11 cellular contexts compared by ENCODE assay signal in genomic region chrX:100368167-100368566, GRCh38. TPM values are rescaled to one million over a fixed set of nuclear protein-coding genes. Genes with fewer than 3 reads are reported as not detected.
DNase-seq lines count a peak whose midpoint lies in the region; ATAC-seq and TF ChIP-seq lines count a peak whose summit lies in the region.
"Had no signal": no experiment of that assay in that cellular context is flagged by ENCODE, and none has a peak within 500 bp of the region (broad histone marks: within the 10 kb centered on the region; RNA-seq: fewer than 3 reads in every experiment).

No MANE protein-coding gene starts in this region.

- no peaks in the 10 kb centered on the region for H3K36me3 ChIP-seq in heart left ventricle

- no peaks in the 10 kb centered on the region for H3K9me3 Mint-ChIP-seq in type B pancreatic cell
- H3K9me3 Mint-ChIP-seq in CD14-positive monocyte: no peaks in the 10 kb centered on the region
- H3K9me3 Mint-ChIP-seq: activated naive CD4-positive, alpha-beta T cell treated with anti-CD3 and anti-CD28 coated beads, Interleukin-2, amount 50 U/mL, for 24 hours; naive B cell; stimulated activated memory B cell treated with anti-CD40 and anti-IgM and Interleukin-4, amounts not matched to agents 10 μg/mL and 1 μg/mL and 100 μg/mL, for 72 hours had no signal

- H3K27me3 Mint-ChIP-seq in type B pancreatic cell: no peaks in the 10 kb centered on the region
- peaks cover 0 to 7% (median 3%) of the 10 kb centered on the region in 3 donors for H3K27me3 Mint-ChIP-seq in CD14-positive monocyte (ENCODE audit: low read depth in 3 of 3)
- H3K27me3 Mint-ChIP-seq: stimulated activated memory B cell treated with anti-CD40 and anti-IgM and Interleukin-4, amounts not matched to agents 10 μg/mL and 1 μg/mL and 100 μg/mL, for 72 hours had no signal

- H3K27me3 ChIP-seq in heart left ventricle: peaks cover 0 to 26% (median 0%) of the 10 kb centered on the region in 9 donors

- no peaks in the 10 kb centered on the region for H3K9me3 ChIP-seq in heart left ventricle

- no peaks in the 10 kb centered on the region for H3K4me1 ChIP-seq in heart left ventricle

- peaks cover 4% of the 10 kb centered on the region for H3K36me3 Mint-ChIP-seq in type B pancreatic cell
- H3K36me3 Mint-ChIP-seq in CD14-positive monocyte: no peaks in the 10 kb centered on the region
- H3K36me3 Mint-ChIP-seq: activated naive CD4-positive, alpha-beta T cell treated with anti-CD3 and anti-CD28 coated beads, Interleukin-2, amount 50 U/mL, for 24 hours; naive B cell; stimulated activated memory B cell treated with anti-CD40 and anti-IgM and Interleukin-4, amounts not matched to agents 10 μg/mL and 1 μg/mL and 100 μg/mL, for 72 hours had no signal

- no peak overlapping the region for H3K27ac ChIP-seq in heart left ventricle

- H3K27ac Mint-ChIP-seq in type B pancreatic cell (no peak overlapping the region), CD14-positive monocyte (peak overlapping the region in 1 of 7 donors; percentile 32)
- H3K27ac Mint-ChIP-seq: activated naive CD4-positive, alpha-beta T cell treated with anti-CD3 and anti-CD28 coated beads, Interleukin-2, amount 50 U/mL, for 24 hours; naive B cell; stimulated activated memory B cell treated with anti-CD40 and anti-IgM and Interleukin-4, amounts not matched to agents 10 μg/mL and 1 μg/mL and 100 μg/mL, for 72 hours had no signal

- intact Hi-C loops in heart left ventricle (cut with DNase I) (loop anchor here in 1 of 10 donors (5.0 kb wide), 1 partner anchor 44 kb away; the partner anchor contains the start of gene PCDH19), cardiac septum (cut with DNase I) (no loop called here), CD14-positive monocyte (cut with micrococcal nuclease) (no loop called here)

- ATAC-seq in heart left ventricle (no peak), HG03378 (IDR thresholded peaks at IDR 0.05; ENCODE audit: unreplicated experiment) (no peak)
- ATAC-seq: stimulated activated memory B cell treated with anti-CD40 and anti-IgM and Interleukin-4, amounts not matched to agents 10 μg/mL and 1 μg/mL and 100 μg/mL, for 72 hours had no signal

- H3K4me3 Mint-ChIP-seq in type B pancreatic cell: no peak overlapping the region
- no peak overlapping the region for H3K4me3 Mint-ChIP-seq in CD14-positive monocyte
- H3K4me3 Mint-ChIP-seq: activated naive CD4-positive, alpha-beta T cell treated with anti-CD3 and anti-CD28 coated beads, Interleukin-2, amount 50 U/mL, for 24 hours; naive B cell; stimulated activated memory B cell treated with anti-CD40 and anti-IgM and Interleukin-4, amounts not matched to agents 10 μg/mL and 1 μg/mL and 100 μg/mL, for 72 hours had no signal

- no peak for TF ChIP-seq POLR2A in heart left ventricle (IDR thresholded peaks at IDR 0.05)

- H3K4me3 ChIP-seq in heart left ventricle: no peak overlapping the region

- DNase-seq in heart left ventricle: no peak
- no peak for DNase-seq in cardiac septum (ENCODE audit: low spot score)
- DNase-seq in M059J (ENCODE audit: low read depth): peak; percentile 8
- DNase-seq in dermis microvascular lymphatic vessel endothelial cell (ENCODE audit: low read depth in 2 of 2): peak; percentile 2 to 17
- no peak for DNase-seq in type B pancreatic cell (ENCODE audit: extremely low spot score, unreplicated experiment)
- no peak for DNase-seq in activated naive CD4-positive, alpha-beta T cell treated with anti-CD3 and anti-CD28 coated beads, Interleukin-2, amount 50 U/mL, for 16 hours
- DNase-seq in CD14-positive monocyte (ENCODE audit: low spot score): no peak
- DNase-seq: naive B cell had no signal

- H3K4me1 Mint-ChIP-seq in type B pancreatic cell (ENCODE audit: unreplicated experiment): no peaks in the 10 kb centered on the region
- no peaks in the 10 kb centered on the region for H3K4me1 Mint-ChIP-seq in CD14-positive monocyte
- H3K4me1 Mint-ChIP-seq: activated naive CD4-positive, alpha-beta T cell treated with anti-CD3 and anti-CD28 coated beads, Interleukin-2, amount 50 U/mL, for 24 hours; naive B cell; stimulated activated memory B cell treated with anti-CD40 and anti-IgM and Interleukin-4, amounts not matched to agents 10 μg/mL and 1 μg/mL and 100 μg/mL, for 72 hours had no signal

- TF ChIP-seq CTCF in heart left ventricle (IDR thresholded peaks at IDR 0.05) (peak in 7 of 12 donors; percentile 8 to 33 (median 23)), type B pancreatic cell (conservative IDR thresholded peaks at IDR 0.05) (peak; percentile 68), CD14-positive monocyte (IDR thresholded peaks at IDR 0.05) (no peak)

RNA-seq across cellular contexts. Expression of gene PCDH19, which starts 41.9 kb away (rescaled TPM):
- total RNA-seq in heart left ventricle (1 to 10 TPM in 2 of 9 donors, under 1 TPM in 7; 0.21 to 2.2 (median 0.64) TPM), cardiac septum (0.54 TPM), dermis microvascular lymphatic vessel endothelial cell (0.13 and 0.25 TPM in 2 replicates), type B pancreatic cell (ENCODE audit: low replicate concordance) (61.6 and 122 TPM in 2 replicates)
- polyA plus RNA-seq in heart left ventricle (under 1 TPM; 0.15 to 0.26 TPM), CD14-positive monocyte (not detected)
- total RNA-seq in M059J (2014; rRNA removed; shearing (Covaris generic)): 0.12 and 0.81 TPM in 2 replicates

Comparison
In these comparisons a context has a peak if more than half of its experiments do, and no peak if none do; other contexts are left out.
1. DNase-seq: peak in M059J (single experiment) and dermis microvascular lymphatic vessel endothelial cell (2 of 2); none in heart left ventricle (0 of 5), cardiac septum (single experiment), type B pancreatic cell (single experiment), activated naive CD4-positive, alpha-beta T cell treated with anti-CD3 and anti-CD28 coated beads, Interleukin-2, amount 50 U/mL, for 16 hours (single experiment) and CD14-positive monocyte (single experiment).
2. RNA of gene PCDH19, which starts 41.9 kb away (total RNA-seq): 61.6 to 122 TPM in type B pancreatic cell; 0.12 to 0.81 TPM in M059J, 0.21 to 2.2 TPM in heart left ventricle, 0.54 TPM in cardiac septum (single experiment) and 0.13 to 0.25 TPM in dermis microvascular lymphatic vessel endothelial cell; every median in the first group is over 10 times any median in the second.